Comparison of ENCODE assay signal across 1 cellular context in genomic region chr5:136055612-136056302, GRCh38.
TF ChIP-seq lines count a peak whose summit lies in the region.

No MANE protein-coding gene starts in this region.

TF ChIP-seq in HepG2, 621 proteins besides CTCF, POLR2A, EP300 and RAD21:
- TF ChIP-seq, protein P1, sequence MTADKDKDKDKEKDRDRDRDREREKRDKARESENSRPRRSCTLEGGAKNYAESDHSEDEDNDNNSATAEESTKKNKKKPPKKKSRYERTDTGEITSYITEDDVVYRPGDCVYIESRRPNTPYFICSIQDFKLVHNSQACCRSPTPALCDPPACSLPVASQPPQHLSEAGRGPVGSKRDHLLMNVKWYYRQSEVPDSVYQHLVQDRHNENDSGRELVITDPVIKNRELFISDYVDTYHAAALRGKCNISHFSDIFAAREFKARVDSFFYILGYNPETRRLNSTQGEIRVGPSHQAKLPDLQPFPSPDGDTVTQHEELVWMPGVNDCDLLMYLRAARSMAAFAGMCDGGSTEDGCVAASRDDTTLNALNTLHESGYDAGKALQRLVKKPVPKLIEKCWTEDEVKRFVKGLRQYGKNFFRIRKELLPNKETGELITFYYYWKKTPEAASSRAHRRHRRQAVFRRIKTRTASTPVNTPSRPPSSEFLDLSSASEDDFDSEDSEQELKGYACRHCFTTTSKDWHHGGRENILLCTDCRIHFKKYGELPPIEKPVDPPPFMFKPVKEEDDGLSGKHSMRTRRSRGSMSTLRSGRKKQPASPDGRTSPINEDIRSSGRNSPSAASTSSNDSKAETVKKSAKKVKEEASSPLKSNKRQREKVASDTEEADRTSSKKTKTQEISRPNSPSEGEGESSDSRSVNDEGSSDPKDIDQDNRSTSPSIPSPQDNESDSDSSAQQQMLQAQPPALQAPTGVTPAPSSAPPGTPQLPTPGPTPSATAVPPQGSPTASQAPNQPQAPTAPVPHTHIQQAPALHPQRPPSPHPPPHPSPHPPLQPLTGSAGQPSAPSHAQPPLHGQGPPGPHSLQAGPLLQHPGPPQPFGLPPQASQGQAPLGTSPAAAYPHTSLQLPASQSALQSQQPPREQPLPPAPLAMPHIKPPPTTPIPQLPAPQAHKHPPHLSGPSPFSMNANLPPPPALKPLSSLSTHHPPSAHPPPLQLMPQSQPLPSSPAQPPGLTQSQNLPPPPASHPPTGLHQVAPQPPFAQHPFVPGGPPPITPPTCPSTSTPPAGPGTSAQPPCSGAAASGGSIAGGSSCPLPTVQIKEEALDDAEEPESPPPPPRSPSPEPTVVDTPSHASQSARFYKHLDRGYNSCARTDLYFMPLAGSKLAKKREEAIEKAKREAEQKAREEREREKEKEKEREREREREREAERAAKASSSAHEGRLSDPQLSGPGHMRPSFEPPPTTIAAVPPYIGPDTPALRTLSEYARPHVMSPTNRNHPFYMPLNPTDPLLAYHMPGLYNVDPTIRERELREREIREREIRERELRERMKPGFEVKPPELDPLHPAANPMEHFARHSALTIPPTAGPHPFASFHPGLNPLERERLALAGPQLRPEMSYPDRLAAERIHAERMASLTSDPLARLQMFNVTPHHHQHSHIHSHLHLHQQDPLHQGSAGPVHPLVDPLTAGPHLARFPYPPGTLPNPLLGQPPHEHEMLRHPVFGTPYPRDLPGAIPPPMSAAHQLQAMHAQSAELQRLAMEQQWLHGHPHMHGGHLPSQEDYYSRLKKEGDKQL (CRISPR knock-in tag; IDR thresholded peaks at IDR 0.05; ENCODE audit: low read depth): no peak
- TF ChIP-seq PITX1 (CRISPR knock-in tag; IDR thresholded peaks at IDR 0.05) (no peak), ZNF564 (CRISPR knock-in tag; IDR thresholded peaks at IDR 0.05) (no peak), ETV6 (CRISPR knock-in tag; conservative IDR thresholded peaks at IDR 0.05) (no peak), ZNF468 (CRISPR knock-in tag; IDR thresholded peaks at IDR 0.05) (no peak), ZNF460 (CRISPR knock-in tag; IDR thresholded peaks at IDR 0.05; ENCODE audit: borderline replicate concordance) (no peak), MXD3 (CRISPR knock-in tag; IDR thresholded peaks at IDR 0.05) (no peak), ELF3 (CRISPR knock-in tag; IDR thresholded peaks at IDR 0.05) (no peak), ZNF629 (CRISPR knock-in tag; conservative IDR thresholded peaks at IDR 0.05) (no peak), CCDC6 (CRISPR knock-in tag; IDR thresholded peaks at IDR 0.05) (no peak), ZNF205 (CRISPR knock-in tag; IDR thresholded peaks at IDR 0.05) (no peak), ZNF598 (CRISPR knock-in tag; IDR thresholded peaks at IDR 0.05; ENCODE audit: borderline replicate concordance) (no peak)
- TF ChIP-seq, protein P2, sequence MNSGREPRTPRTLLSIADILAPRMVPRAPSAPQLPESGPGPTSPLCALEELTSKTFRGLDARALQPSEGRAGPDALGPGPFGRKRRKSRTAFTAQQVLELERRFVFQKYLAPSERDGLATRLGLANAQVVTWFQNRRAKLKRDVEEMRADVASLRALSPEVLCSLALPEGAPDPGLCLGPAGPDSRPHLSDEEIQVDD (CRISPR knock-in tag; IDR thresholded peaks at IDR 0.05; ENCODE audit: borderline replicate concordance): no peak
- TF ChIP-seq, protein P3, sequence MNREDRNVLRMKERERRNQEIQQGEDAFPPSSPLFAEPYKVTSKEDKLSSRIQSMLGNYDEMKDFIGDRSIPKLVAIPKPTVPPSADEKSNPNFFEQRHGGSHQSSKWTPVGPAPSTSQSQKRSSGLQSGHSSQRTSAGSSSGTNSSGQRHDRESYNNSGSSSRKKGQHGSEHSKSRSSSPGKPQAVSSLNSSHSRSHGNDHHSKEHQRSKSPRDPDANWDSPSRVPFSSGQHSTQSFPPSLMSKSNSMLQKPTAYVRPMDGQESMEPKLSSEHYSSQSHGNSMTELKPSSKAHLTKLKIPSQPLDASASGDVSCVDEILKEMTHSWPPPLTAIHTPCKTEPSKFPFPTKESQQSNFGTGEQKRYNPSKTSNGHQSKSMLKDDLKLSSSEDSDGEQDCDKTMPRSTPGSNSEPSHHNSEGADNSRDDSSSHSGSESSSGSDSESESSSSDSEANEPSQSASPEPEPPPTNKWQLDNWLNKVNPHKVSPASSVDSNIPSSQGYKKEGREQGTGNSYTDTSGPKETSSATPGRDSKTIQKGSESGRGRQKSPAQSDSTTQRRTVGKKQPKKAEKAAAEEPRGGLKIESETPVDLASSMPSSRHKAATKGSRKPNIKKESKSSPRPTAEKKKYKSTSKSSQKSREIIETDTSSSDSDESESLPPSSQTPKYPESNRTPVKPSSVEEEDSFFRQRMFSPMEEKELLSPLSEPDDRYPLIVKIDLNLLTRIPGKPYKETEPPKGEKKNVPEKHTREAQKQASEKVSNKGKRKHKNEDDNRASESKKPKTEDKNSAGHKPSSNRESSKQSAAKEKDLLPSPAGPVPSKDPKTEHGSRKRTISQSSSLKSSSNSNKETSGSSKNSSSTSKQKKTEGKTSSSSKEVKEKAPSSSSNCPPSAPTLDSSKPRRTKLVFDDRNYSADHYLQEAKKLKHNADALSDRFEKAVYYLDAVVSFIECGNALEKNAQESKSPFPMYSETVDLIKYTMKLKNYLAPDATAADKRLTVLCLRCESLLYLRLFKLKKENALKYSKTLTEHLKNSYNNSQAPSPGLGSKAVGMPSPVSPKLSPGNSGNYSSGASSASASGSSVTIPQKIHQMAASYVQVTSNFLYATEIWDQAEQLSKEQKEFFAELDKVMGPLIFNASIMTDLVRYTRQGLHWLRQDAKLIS (CRISPR knock-in tag; IDR thresholded peaks at IDR 0.05): no peak
